In genomic region chr15:99564221-99565030, GRCh38 we compare ENCODE assay signal across 1 cellular context.
TF ChIP-seq lines count a peak whose summit lies in the region.

No MANE protein-coding gene starts in this region.

TF ChIP-seq in H1, 55 proteins besides CTCF, POLR2A, EP300 and RAD21 (continued from another document):
- TF ChIP-seq CHD7 (IDR thresholded peaks at IDR 0.05; ENCODE audit: insufficient replicate concordance, low read length) = no peak
- TF ChIP-seq GABPA (IDR thresholded peaks at IDR 0.05; ENCODE audit: borderline replicate concordance, insufficient read depth, low read length) = no peak
- no peak for TF ChIP-seq USF2 (IDR thresholded peaks at IDR 0.05; ENCODE audit: low read length)
- TF ChIP-seq MAX (IDR thresholded peaks at IDR 0.05) = peak; percentile 16; the same call in 1 of the 2 replicates
- peak; percentile 28; the same call in 1 of the 2 replicates for TF ChIP-seq E2F6 (IDR thresholded peaks at IDR 0.05)
- TF ChIP-seq SUZ12 (IDR thresholded peaks at IDR 0.05; ENCODE audit: low read length) = no peak
- TF ChIP-seq CREB1 (IDR thresholded peaks at IDR 0.05) = no peak
- TF ChIP-seq TAF7 (optimal IDR thresholded peaks at IDR 0.05; ENCODE audit: borderline replicate concordance, low read depth, low read length) = no peak
- no peak for TF ChIP-seq HDAC6 (IDR thresholded peaks at IDR 0.05; ENCODE audit: low read depth, low read length)
